Comparison of ENCODE assay signal across 16 cellular contexts in the genomic region with DNA sequence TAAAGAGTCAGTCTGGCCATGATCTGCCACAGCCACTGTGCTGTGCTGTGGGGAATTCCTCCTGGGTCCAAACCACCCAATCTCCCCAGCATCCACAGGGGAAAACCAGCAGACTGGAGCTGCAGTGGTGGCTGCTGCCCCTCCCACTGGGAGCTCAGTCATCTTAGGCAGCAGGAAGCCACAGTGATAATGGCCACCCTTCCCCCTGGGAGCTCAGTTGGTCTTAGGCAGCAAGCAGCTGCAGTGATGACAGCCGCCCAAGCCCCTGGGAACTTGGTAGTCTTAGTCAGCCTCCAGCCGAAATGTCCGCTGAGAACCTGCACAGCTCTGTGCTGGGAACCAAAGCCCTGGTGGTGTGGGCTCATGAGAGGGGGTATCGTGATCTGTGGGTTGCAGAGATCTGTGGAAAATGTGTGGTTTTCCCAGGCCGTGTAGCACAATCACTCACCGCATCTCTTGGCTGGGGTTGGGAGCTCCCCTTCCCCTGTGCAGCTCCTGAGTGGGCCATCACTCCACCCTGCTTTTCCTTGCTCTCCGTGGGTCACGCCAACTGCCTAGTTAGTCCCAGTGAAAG. TPM values are rescaled to one million over a fixed set of nuclear protein-coding genes. Genes with fewer than 3 reads are reported as not detected.
A peak's percentile ranks its signal among the peaks of the same experiment; 100 is the strongest.
DNase-seq lines count a peak whose midpoint lies in the region; ATAC-seq and TF ChIP-seq lines count a peak whose summit lies in the region.
"Had no signal": no experiment of that assay in that cellular context is flagged by ENCODE, and none has a peak within 500 bp of the region (broad histone marks: within the 10 kb centered on the region; RNA-seq: fewer than 3 reads in every experiment).

No MANE protein-coding gene starts in this region.

- H3K4me3 ChIP-seq in BLaER1 = peak overlapping the region; percentile 6; the same call in 1 of the 2 replicates
- H3K4me3 ChIP-seq in endodermal cell (ENCODE audit: low read length) = no peak overlapping the region
- H3K4me3 ChIP-seq: Peyer's patch had no signal

- 0 out of 2 replicates have a peak, but pooled peaks cover 4% of the 10 kb centered on the region for H4K20me1 ChIP-seq in BLaER1

- H3K4me1 ChIP-seq in BLaER1 = peaks cover 23% of the 10 kb centered on the region
- no peaks in the 10 kb centered on the region for H3K4me1 ChIP-seq in endodermal cell (ENCODE audit: control insufficient read depth, insufficient read depth, low read length)
- H3K4me1 ChIP-seq: Peyer's patch had no signal

- H3K9ac ChIP-seq in BLaER1 (no peak overlapping the region), endodermal cell (ENCODE audit: extremely low read depth, low read length, poor library complexity, severe bottlenecking) (no peak overlapping the region)
- H3K9ac ChIP-seq: KMS-11 had no signal

- DNase-seq in endodermal cell (peak; percentile 67), left ventricle myocardium superior (no peak)
- DNase-seq in activated CD4-positive, CD25-positive, alpha-beta regulatory T cell treated with anti-CD3 and anti-CD28 coated beads, Interleukin-2, amount 50 U/mL, for 72 hours = no peak
- DNase-seq: dermis blood vessel endothelial cell; foreskin melanocyte; GF-D8; left cardiac atrium; Peyer's patch; stimulated activated CD4-positive, alpha-beta T cell treated with anti-CD3 and anti-CD28 coated beads, Interleukin-12 subunit alpha, Interleukin-12 subunit beta, amount 100 ng/mL, for 4 hours had no signal

- H3K4me2 ChIP-seq in BLaER1 = peak overlapping the region; percentile 92
- H3K4me2 ChIP-seq: KMS-11 had no signal

- peak overlapping the region; percentile 49; the same call in 1 of the 2 replicates for H3K27ac ChIP-seq in BLaER1
- H3K27ac ChIP-seq in endodermal cell (ENCODE audit: low read depth, low read length) = no peak overlapping the region
- H3K27ac ChIP-seq: KMS-11, neutrophil, Peyer's patch had no signal

- H3K36me3 Mint-ChIP-seq in endodermal cell (ENCODE audit: low read depth) = no peaks in the 10 kb centered on the region

- H3K36me3 ChIP-seq in BLaER1 (no peaks in the 10 kb centered on the region), endodermal cell (ENCODE audit: control insufficient read depth, insufficient read depth, low read length) (no peaks in the 10 kb centered on the region)
- H3K36me3 ChIP-seq: neutrophil, Peyer's patch had no signal

- 81 to 89% methylated on average over 2 to 8 of the region's 8 CpGs for WGBS in endodermal cell (ENCODE audit: insufficient coverage in 1 of 2, insufficient read length in 1 of 2), 2 experiments

- intact Hi-C loops in left ventricle myocardium superior (cut with micrococcal nuclease) = no loop called here

- no peak overlapping the region for H3K27ac Mint-ChIP-seq in endodermal cell

- no peaks in the 10 kb centered on the region for H3K27me3 ChIP-seq in BLaER1
- no peaks in the 10 kb centered on the region for H3K27me3 ChIP-seq in endodermal cell (ENCODE audit: control insufficient read depth, insufficient read depth, low read length, poor library complexity, severe bottlenecking)
- H3K27me3 ChIP-seq: neutrophil, Peyer's patch had no signal

- TF ChIP-seq CTCF in endodermal cell (conservative IDR thresholded peaks at IDR 0.05) = no peak

- H3K27me3 Mint-ChIP-seq in endodermal cell (ENCODE audit: insufficient read depth) = no peaks in the 10 kb centered on the region

- H3K9me3 ChIP-seq in BLaER1 (peaks cover 23% of the 10 kb centered on the region), endodermal cell (ENCODE audit: control insufficient read depth, low read length) (no peaks in the 10 kb centered on the region)
- H3K9me3 ChIP-seq: neutrophil had no signal

- ATAC-seq in GM19463 (IDR thresholded peaks at IDR 0.05; ENCODE audit: unreplicated experiment) (peak; percentile 81), HG03196 (IDR thresholded peaks at IDR 0.05; ENCODE audit: unreplicated experiment) (peak; percentile 77), GM21367 (IDR thresholded peaks at IDR 0.05; ENCODE audit: unreplicated experiment) (no peak), GM19328 (IDR thresholded peaks at IDR 0.05; ENCODE audit: unreplicated experiment) (no peak), left ventricle myocardium superior (no peak)
- ATAC-seq: left cardiac atrium had no signal

- no peak overlapping the region for H3K4me3 Mint-ChIP-seq in endodermal cell

- peaks cover 5% of the 10 kb centered on the region for H3K4me1 Mint-ChIP-seq in endodermal cell

- H3K9me3 Mint-ChIP-seq in endodermal cell = peaks cover 13% of the 10 kb centered on the region

RNA-seq across cellular contexts. Expression of a gene that starts 38.4 kb away (rescaled TPM):
- total RNA-seq in endodermal cell (10 to 100 TPM; 54.7 to 61.2 TPM), left ventricle myocardium superior (18.3 TPM)
- polyA plus RNA-seq in endodermal cell (2013, experiment 1 of 2) = 39.9 TPM
- polyA plus RNA-seq in endodermal cell (2013, experiment 2 of 2) = 38.9 TPM

Comparison
In these comparisons a context has a peak if more than half of its experiments do, and no peak if none do; other contexts are left out.
1. ATAC-seq: peak in GM19463 (single experiment) and HG03196 (single experiment); none in GM21367 (single experiment), GM19328 (single experiment) and left ventricle myocardium superior (single experiment).